Comparison of ENCODE assay signal across 9 cellular contexts in genomic region chr21:38428211-38428610, GRCh38.
"Had no signal": no experiment of that assay in that cellular context is flagged by ENCODE, and none has a peak within 500 bp of the region (broad histone marks: within the 10 kb centered on the region; RNA-seq: fewer than 3 reads in every experiment).

No MANE protein-coding gene starts in this region.

- H3K27ac ChIP-seq: GM23248, HL-60 had no signal

- ATAC-seq: HCT116, K562 had no signal

- H2AFZ ChIP-seq: GM23248 had no signal

- H3K4me3 ChIP-seq: GM23248, HAP-1, K562 had no signal

- H3K9me3 ChIP-seq: HAP-1 had no signal

- DNase-seq: GM23248, GOT3, H7, HFFc6, IMR-90 had no signal

- FAIRE-seq: K562 had no signal

- H3K4me1 ChIP-seq: HAP-1 had no signal

- H3K36me3 ChIP-seq: HAP-1 had no signal
